In genomic region chr5:171413153-171413910, GRCh38 we compare ENCODE assay signal across 2 cellular contexts.
TF ChIP-seq lines count a peak whose summit lies in the region.

No MANE protein-coding gene starts in this region.

TF ChIP-seq in HepG2, 621 proteins besides CTCF, POLR2A, EP300 and RAD21:
- TF ChIP-seq ZNF33B (CRISPR knock-in tag; IDR thresholded peaks at IDR 0.05) (no peak), AGO2 (optimal IDR thresholded peaks at IDR 0.05; ENCODE audit: low read depth, low read length) (peak; percentile 54), NR2F1 (CRISPR knock-in tag; IDR thresholded peaks at IDR 0.05) (0 out of 4 replicates have a peak, but pooled peaks of 1 of the 2 experiments have one; percentile 20), ZNF24 (IDR thresholded peaks at IDR 0.05) (no peak), RBM22 (optimal IDR thresholded peaks at IDR 0.05; ENCODE audit: low read length) (peak; percentile 95), POLR2AphosphoS2 (IDR thresholded peaks at IDR 0.05; ENCODE audit: low read depth, low read length) (0 out of 2 replicates have a peak, but pooled peaks have one; percentile 32), POLR2G (IDR thresholded peaks at IDR 0.05; ENCODE audit: low read depth, low read length) (peak; percentile 49), SSRP1 (CRISPR knock-in tag; IDR thresholded peaks at IDR 0.05) (0 out of 2 replicates have a peak, but pooled peaks have one; percentile 38)

TF ChIP-seq in GM12878, 131 proteins besides CTCF, POLR2A, EP300 and RAD21:
- TF ChIP-seq BMI1 (IDR thresholded peaks at IDR 0.05; ENCODE audit: borderline replicate concordance) (no peak), PML (IDR thresholded peaks at IDR 0.05; ENCODE audit: low read length) (0 out of 2 replicates have a peak, but pooled peaks have one; percentile 32), MTA3 (IDR thresholded peaks at IDR 0.05; ENCODE audit: borderline replicate concordance, low read length) (peak; percentile 54; the same call in 1 of the 2 replicates), POLR2AphosphoS5 (IDR thresholded peaks at IDR 0.05; ENCODE audit: low read length) (peak; percentile 58; the same call in 1 of the 2 replicates), SMAD5 (IDR thresholded peaks at IDR 0.05; ENCODE audit: low read depth) (no peak; the same call in 1 of the 2 replicates)
TF ChIP-seq in GM12878: peak in this region for 3.
